11 cellular contexts compared by ENCODE assay signal in genomic region chr13:71378992-71379905, GRCh38.
DNase-seq lines count a peak whose midpoint lies in the region; ATAC-seq and TF ChIP-seq lines count a peak whose summit lies in the region.
"Had no signal": no experiment of that assay in that cellular context is flagged by ENCODE, and none has a peak within 500 bp of the region (broad histone marks: within the 10 kb centered on the region; RNA-seq: fewer than 3 reads in every experiment).

No MANE protein-coding gene starts in this region.

- H3K79me2 ChIP-seq in neural progenitor cell (ENCODE audit: low read depth) = no peaks in the 10 kb centered on the region

- peaks cover 15% of the 10 kb centered on the region for H3K4me1 Mint-ChIP-seq in neural progenitor cell
- no peaks in the 10 kb centered on the region for H3K4me1 Mint-ChIP-seq in activated naive CD4-positive, alpha-beta T cell treated with anti-CD3 and anti-CD28 coated beads, Interleukin-2, amount 10 ng/mL, durations not matched to agents 7 days and 5 days

- H3K9me3 ChIP-seq in Peyer's patch = no peaks in the 10 kb centered on the region
- H3K9me3 ChIP-seq in esophagus muscularis mucosa = no peaks in the 10 kb centered on the region
- H3K9me3 ChIP-seq in neural progenitor cell (ENCODE audit: low read depth) = no peaks in the 10 kb centered on the region

- no peaks in the 10 kb centered on the region for H3F3A ChIP-seq in neural progenitor cell (ENCODE audit: low read depth)

- ATAC-seq in HG03159 (IDR thresholded peaks at IDR 0.05; ENCODE audit: unreplicated experiment) (no peak), HG03378 (IDR thresholded peaks at IDR 0.05; ENCODE audit: unreplicated experiment) (no peak)

- H3K36me3 ChIP-seq in Peyer's patch (no peaks in the 10 kb centered on the region), esophagus muscularis mucosa (no peaks in the 10 kb centered on the region), neural progenitor cell (no peaks in the 10 kb centered on the region)

- no peak overlapping the region for H3K9ac ChIP-seq in neural progenitor cell

- H2AFZ ChIP-seq in neural progenitor cell (replicated peaks) = peak overlapping the region; percentile 55

- TF ChIP-seq CTCF in Peyer's patch (IDR thresholded peaks at IDR 0.05) = no peak
- TF ChIP-seq CTCF in esophagus muscularis mucosa (IDR thresholded peaks at IDR 0.05) = no peak
- TF ChIP-seq CTCF in neural progenitor cell (IDR thresholded peaks at IDR 0.05) = no peak

- H3K36me3 Mint-ChIP-seq in neural progenitor cell = no peaks in the 10 kb centered on the region
- no peaks in the 10 kb centered on the region for H3K36me3 Mint-ChIP-seq in activated naive CD4-positive, alpha-beta T cell treated with anti-CD3 and anti-CD28 coated beads, Interleukin-2, amount 10 ng/mL, durations not matched to agents 7 days and 5 days

- no peaks in the 10 kb centered on the region for H3K27me3 Mint-ChIP-seq in neural progenitor cell (ENCODE audit: insufficient read depth, low read depth)
- no peaks in the 10 kb centered on the region for H3K27me3 Mint-ChIP-seq in activated naive CD4-positive, alpha-beta T cell treated with anti-CD3 and anti-CD28 coated beads, Interleukin-2, amount 10 ng/mL, durations not matched to agents 7 days and 5 days

- H3K27me3 ChIP-seq in Peyer's patch = no peaks in the 10 kb centered on the region
- no peaks in the 10 kb centered on the region for H3K27me3 ChIP-seq in esophagus muscularis mucosa
- no peaks in the 10 kb centered on the region for H3K27me3 ChIP-seq in neural progenitor cell

- H4K20me1 ChIP-seq in neural progenitor cell (ENCODE audit: low read depth) = no peaks in the 10 kb centered on the region

- in situ Hi-C loops in ACHN (cut with HindIII; ENCODE audit: low pct_ligation_motif_present, low pct_unique_long_range_greater_than_20kb, low sequenced_read_pairs) = no loop called here

- no peaks in the 10 kb centered on the region for H3K4me1 ChIP-seq in Peyer's patch
- no peaks in the 10 kb centered on the region for H3K4me1 ChIP-seq in esophagus muscularis mucosa
- peaks cover 8% of the 10 kb centered on the region for H3K4me1 ChIP-seq in neural progenitor cell

- no peak for TF ChIP-seq EP300 in esophagus muscularis mucosa (IDR thresholded peaks at IDR 0.05)

- WGBS in esophagus muscularis mucosa = 44% methylated on average over 5 of the region's 5 CpGs

- TF ChIP-seq POLR2A in Peyer's patch (IDR thresholded peaks at IDR 0.05) (no peak), esophagus muscularis mucosa (IDR thresholded peaks at IDR 0.05; ENCODE audit: low read depth) (no peak)

- intact Hi-C loops in esophagus muscularis mucosa (cut with DNase I) = no loop called here
- intact Hi-C loops in posterior cingulate gyrus (cut with DNase I) = no loop called here

- no peak overlapping the region for H3K4me3 Mint-ChIP-seq in neural progenitor cell
- H3K4me3 Mint-ChIP-seq in activated naive CD4-positive, alpha-beta T cell treated with anti-CD3 and anti-CD28 coated beads, Interleukin-2, amount 10 ng/mL, durations not matched to agents 7 days and 5 days = no peak overlapping the region

- peak overlapping the region in 3 of 4 donors; percentile 26 to 55 (median 49) for H3K27ac ChIP-seq in Peyer's patch
- peak overlapping the region in 1 of 4 donors; percentile 37 for H3K27ac ChIP-seq in esophagus muscularis mucosa (replicated peaks in 1 of 4)
- H3K27ac ChIP-seq in neural progenitor cell = no peak overlapping the region

- H3K27ac Mint-ChIP-seq in neural progenitor cell = peak overlapping the region; percentile 16
- no peak overlapping the region for H3K27ac Mint-ChIP-seq in activated naive CD4-positive, alpha-beta T cell treated with anti-CD3 and anti-CD28 coated beads, Interleukin-2, amount 10 ng/mL, durations not matched to agents 7 days and 5 days

- CTCF ChIA-PET in activated naive CD4-positive, alpha-beta T cell treated with anti-CD3 and anti-CD28 coated beads, Interleukin-2, amount 10 ng/mL, durations not matched to agents 7 days and 5 days (lab: Charles Lee) = no interaction called here

- H3K4me2 ChIP-seq in neural progenitor cell = no peak overlapping the region

- H3K9me3 Mint-ChIP-seq in neural progenitor cell = peaks cover 1% of the 10 kb centered on the region
- H3K9me3 Mint-ChIP-seq in activated naive CD4-positive, alpha-beta T cell treated with anti-CD3 and anti-CD28 coated beads, Interleukin-2, amount 10 ng/mL, durations not matched to agents 7 days and 5 days = no peaks in the 10 kb centered on the region

- H3K4me3 ChIP-seq in Peyer's patch = peak overlapping the region in 3 of 4 donors; percentile 5 to 47 (median 39)
- H3K4me3 ChIP-seq in esophagus muscularis mucosa = peak overlapping the region; percentile 6 to 41 (median 20)
- no peak overlapping the region for H3K4me3 ChIP-seq in neural progenitor cell

- peak; percentile 12 for DNase-seq in ACHN
- DNase-seq in Peyer's patch = no peak
- DNase-seq in esophagus muscularis mucosa (ENCODE audit: extremely low spot score) = no peak
- no peak for DNase-seq in neural progenitor cell (ENCODE audit: low spot score)
- no peak for DNase-seq in activated naive CD4-positive, alpha-beta T cell treated with anti-CD3 and anti-CD28 coated beads, Interleukin-2, amount 10 ng/mL, durations not matched to agents 7 days and 5 days
- no peak for DNase-seq in posterior cingulate gyrus
- DNase-seq: effector memory CD4-positive, alpha-beta T cell; NCI-H526 treated with DMSO at 0.1 percent for 48 hours; stimulated activated CD4-positive, alpha-beta T cell treated with anti-CD3 and anti-CD28 coated beads, Interleukin-4, amount 100 ng/mL, for 24 hours had no signal
